ENCODE assay signal across 31 cellular contexts in genomic region chr7:8165150-8165549, GRCh38.
"Had no signal": no experiment of that assay in that cellular context is flagged by ENCODE, and none has a peak within 500 bp of the region (broad histone marks: within the 10 kb centered on the region; RNA-seq: fewer than 3 reads in every experiment).

No MANE protein-coding gene starts in this region.

- H3K27ac Mint-ChIP-seq: activated B cell treated with CpG ODN at 0.5 μM for 24 hours; activated CD4-positive, alpha-beta memory T cell treated with anti-CD3 and anti-CD28 coated beads for 36 hours; activated CD4-positive, alpha-beta T cell treated with anti-CD3 and anti-CD28 coated beads, Interleukin-2, amount 10 ng/mL, durations not matched to agents 24 days and 14 days; activated CD8-positive, alpha-beta T cell treated with anti-CD3 and anti-CD28 coated beads for 36 hours; activated naive CD4-positive, alpha-beta T cell treated with anti-CD3 and anti-CD28 coated beads, Interleukin-2, amount 10 ng/mL, durations not matched to agents 7 days and 5 days; activated naive CD4-positive, alpha-beta T cell treated with anti-CD3 and anti-CD28 coated beads, Interleukin-2, amount 50 U/mL, for 24 hours; activated naive CD8-positive, alpha-beta T cell; activated naive CD8-positive, alpha-beta T cell treated with anti-CD3 and anti-CD28 coated beads, Interleukin-2, amount 10 ng/mL, durations not matched to agents 7 days and 5 days; activated naive CD8-positive, alpha-beta T cell treated with anti-CD3 and anti-CD28 coated beads, Interleukin-2, amount 50 U/mL, for 24 hours; activated T-cell treated with anti-CD3 and anti-CD28 coated beads, Interleukin-2, amount 50 U/mL, for 24 hours; activated T-helper 2 cell treated with anti-CD3 and anti-CD28 coated beads, Interferon-gamma antibody, Interleukin-2, Interleukin-4, amounts not matched to agents 10 μg/mL and 5 μg/mL and 100 μg/mL, durations not matched to agents 14 hours and 24 hours and 36 hours; brain; T-helper 2 cell treated with Interferon-gamma antibody and Interleukin-4, amounts not matched to agents 5 μg/mL and 100 μg/mL, for 36 hours had no signal

- ATAC-seq: activated CD8-positive, alpha-beta T cell treated with anti-CD3 and anti-CD28 coated beads for 36 hours; activated naive CD8-positive, alpha-beta T cell treated with anti-CD3 and anti-CD28 coated beads, Interleukin-2, amount 50 U/mL, for 24 hours had no signal

- H3K4me1 ChIP-seq: ascending aorta had no signal

- H3K27ac ChIP-seq: ascending aorta, cardiac muscle cell, VCaP had no signal

- H3K4me1 Mint-ChIP-seq: activated CD4-positive, alpha-beta T cell treated with anti-CD3 and anti-CD28 coated beads, Interleukin-2, amount 10 ng/mL, durations not matched to agents 24 days and 14 days; activated naive CD4-positive, alpha-beta T cell treated with anti-CD3 and anti-CD28 coated beads, Interleukin-2, amount 10 ng/mL, durations not matched to agents 7 days and 5 days; activated naive CD4-positive, alpha-beta T cell treated with anti-CD3 and anti-CD28 coated beads, Interleukin-2, amount 50 U/mL, for 24 hours; central memory CD8-positive, alpha-beta T cell had no signal

- H3K4me3 ChIP-seq: ascending aorta, cardiac muscle cell had no signal

- H3K27me3 Mint-ChIP-seq: activated B cell treated with CpG ODN at 0.5 μM for 24 hours; activated CD4-positive, alpha-beta memory T cell treated with anti-CD3 and anti-CD28 coated beads for 36 hours; activated CD8-positive, alpha-beta T cell treated with anti-CD3 and anti-CD28 coated beads for 36 hours; activated naive CD4-positive, alpha-beta T cell treated with anti-CD3 and anti-CD28 coated beads, Interleukin-2, amount 50 U/mL, for 24 hours; activated naive CD8-positive, alpha-beta T cell; activated naive CD8-positive, alpha-beta T cell treated with anti-CD3 and anti-CD28 coated beads, Interleukin-2, amount 50 U/mL, for 24 hours; activated T-cell treated with anti-CD3 and anti-CD28 coated beads, Interleukin-2, amount 50 U/mL, for 24 hours; central memory CD8-positive, alpha-beta T cell had no signal

- H3K36me3 ChIP-seq: ascending aorta, cardiac muscle cell had no signal

- H3K27me3 ChIP-seq: ascending aorta, cardiac muscle cell had no signal

- DNase-seq: activated B cell treated with CpG ODN at 0.5 μM for 24 hours; activated CD4-positive, alpha-beta memory T cell treated with anti-CD3 and anti-CD28 coated beads for 36 hours; activated CD4-positive, alpha-beta T cell treated with anti-CD3 and anti-CD28 coated beads for 4 hours; activated CD4-positive, alpha-beta T cell treated with anti-CD3 and anti-CD28 coated beads, Interleukin-2, amount 10 ng/mL, durations not matched to agents 24 days and 14 days; activated CD4-positive, alpha-beta T cell treated with anti-CD3 and anti-CD28 coated beads, Interleukin-2, amount 50 U/mL, for 1 hour; activated CD4-positive, alpha-beta T cell treated with anti-CD3 and anti-CD28 coated beads, Interleukin-2, amount 50 U/mL, for 4 hours; activated CD4-positive, CD25-positive, alpha-beta regulatory T cell treated with anti-CD3 and anti-CD28 coated beads, Interleukin-2, amount 50 U/mL, for 72 hours; activated CD8-positive, alpha-beta memory T cell treated with anti-CD3 and anti-CD28 coated beads, Interleukin-2, amount 50 U/mL, for 4 hours; activated CD8-positive, alpha-beta T cell treated with anti-CD3 and anti-CD28 coated beads for 36 hours; activated effector memory CD4-positive, alpha-beta T cell treated with Interleukin-2 at 50 U/mL for 16 hours; activated gamma-delta T cell; activated naive CD4-positive, alpha-beta T cell treated with anti-CD3 and anti-CD28 coated beads, Interleukin-2, amount 10 ng/mL, durations not matched to agents 7 days and 5 days; activated naive CD4-positive, alpha-beta T cell treated with Interleukin-2 at 50 U/mL for 16 hours; activated naive CD8-positive, alpha-beta T cell treated with anti-CD3 and anti-CD28 coated beads, Interleukin-2, amount 10 ng/mL, durations not matched to agents 7 days and 5 days; activated naive CD8-positive, alpha-beta T cell treated with anti-CD3 and anti-CD28 coated beads, Interleukin-2, amount 50 U/mL, for 24 hours; activated T-cell treated with anti-CD3 and anti-CD28 coated beads, Interleukin-2, amount 50 U/mL, for 24 hours; activated T-cell treated with anti-CD3 and anti-CD28 coated beads, Interleukin-2, amount 50 U/mL, for 48 hours; amygdala; anterior cingulate cortex; caudate nucleus; T-helper 2 cell; T-helper 9 cell had no signal

- H3K4me3 Mint-ChIP-seq: activated B cell treated with CpG ODN at 0.5 μM for 24 hours; activated CD4-positive, alpha-beta memory T cell treated with anti-CD3 and anti-CD28 coated beads for 36 hours; activated CD4-positive, alpha-beta T cell treated with anti-CD3 and anti-CD28 coated beads, Interleukin-2, amount 10 ng/mL, durations not matched to agents 24 days and 14 days; activated CD8-positive, alpha-beta T cell treated with anti-CD3 and anti-CD28 coated beads for 36 hours; activated naive CD4-positive, alpha-beta T cell treated with anti-CD3 and anti-CD28 coated beads, Interleukin-2, amount 10 ng/mL, durations not matched to agents 7 days and 5 days; activated naive CD4-positive, alpha-beta T cell treated with anti-CD3 and anti-CD28 coated beads, Interleukin-2, amount 50 U/mL, for 24 hours; activated naive CD8-positive, alpha-beta T cell; activated naive CD8-positive, alpha-beta T cell treated with anti-CD3 and anti-CD28 coated beads, Interleukin-2, amount 10 ng/mL, durations not matched to agents 7 days and 5 days; activated naive CD8-positive, alpha-beta T cell treated with anti-CD3 and anti-CD28 coated beads, Interleukin-2, amount 50 U/mL, for 24 hours; activated T-cell treated with anti-CD3 and anti-CD28 coated beads, Interleukin-2, amount 50 U/mL, for 24 hours; brain; central memory CD8-positive, alpha-beta T cell; T-helper 2 cell treated with Interferon-gamma antibody and Interleukin-4, amounts not matched to agents 5 μg/mL and 100 μg/mL, for 36 hours had no signal

- H3K36me3 Mint-ChIP-seq: activated CD4-positive, alpha-beta memory T cell treated with anti-CD3 and anti-CD28 coated beads for 36 hours; activated naive CD4-positive, alpha-beta T cell treated with anti-CD3 and anti-CD28 coated beads, Interleukin-2, amount 10 ng/mL, durations not matched to agents 7 days and 5 days; activated naive CD4-positive, alpha-beta T cell treated with anti-CD3 and anti-CD28 coated beads, Interleukin-2, amount 50 U/mL, for 24 hours; activated naive CD8-positive, alpha-beta T cell; brain had no signal

- H3K9me3 ChIP-seq: ascending aorta had no signal
